In genomic region chr20:58559368-58559729, GRCh38 we compare ENCODE assay signal across 15 cellular contexts. TPM values are rescaled to one million over a fixed set of nuclear protein-coding genes. Genes with fewer than 3 reads are reported as not detected.
DNase-seq lines count a peak whose midpoint lies in the region; ATAC-seq and TF ChIP-seq lines count a peak whose summit lies in the region.
"Had no signal": no experiment of that assay in that cellular context is flagged by ENCODE, and none has a peak within 500 bp of the region (broad histone marks: within the 10 kb centered on the region; RNA-seq: fewer than 3 reads in every experiment).

No MANE protein-coding gene starts in this region.

- H3K9ac ChIP-seq in BLaER1 treated with 17β-estradiol and CSF1 and Interleukin-3, amounts not matched to agents 10 nM and 100 nM = peak overlapping the region in 2 of 11 experiments; percentile 29 to 33; a peak in 3 of 22 replicates
- no peak overlapping the region for H3K9ac ChIP-seq in mesenchymal stem cell (ENCODE audit: low read length)

- H3K4me3 ChIP-seq in BLaER1 treated with 17β-estradiol and CSF1 and Interleukin-3, amounts not matched to agents 10 nM and 100 nM = no peak overlapping the region
- no peak overlapping the region for H3K4me3 ChIP-seq in RWPE2 (ENCODE audit: severe bottlenecking)
- H3K4me3 ChIP-seq in mesenchymal stem cell (ENCODE audit: insufficient read depth in 1 of 2, low read depth in 1 of 2, low read length in 2 of 2) = no peak overlapping the region
- H3K4me3 ChIP-seq: GM23338 had no signal

- H2BK120ac ChIP-seq in mesenchymal stem cell (ENCODE audit: low read depth, low read length) = no peak overlapping the region

- H4K91ac ChIP-seq in mesenchymal stem cell (ENCODE audit: low read length) = no peak overlapping the region

- H4K8ac ChIP-seq in mesenchymal stem cell (ENCODE audit: low read length) = no peak overlapping the region

- H3K4me2 ChIP-seq in BLaER1 treated with 17β-estradiol and CSF1 and Interleukin-3, amounts not matched to agents 10 nM and 100 nM = peak overlapping the region in 9 of 11 experiments; percentile 15 to 81 (median 73); a peak in 18 of 22 replicates
- H3K4me2 ChIP-seq in mesenchymal stem cell (ENCODE audit: low read length, poor library complexity, severe bottlenecking) = no peak overlapping the region
- H3K4me2 ChIP-seq: GM23338 had no signal

- DNase-seq in RWPE2 (ENCODE audit: low spot score) = peak; percentile 69
- no peak for DNase-seq in mesenchymal stem cell
- no peak for DNase-seq in Kasumi-1 (lab: John Stamatoyannopoulos, UW)
- no peak for DNase-seq in HuH-7 (ENCODE audit: low spot score)
- DNase-seq: CD4-positive, alpha-beta T cell; CD8-positive, alpha-beta memory T cell; DMS 273 treated with DMSO at 0.1 percent for 48 hours; DMS79 treated with DMSO at 0.1 percent for 48 hours; GF-D8; H9 had no signal

- H3K23ac ChIP-seq in mesenchymal stem cell (ENCODE audit: low read length in 2 of 2) = no peak overlapping the region

- no peak overlapping the region for H3K18ac ChIP-seq in mesenchymal stem cell (ENCODE audit: low read depth in 1 of 2, low read length in 2 of 2)

- H3K9me3 ChIP-seq in BLaER1 treated with 17β-estradiol and CSF1 and Interleukin-3, amounts not matched to agents 10 nM and 100 nM (replicated peaks in 1 of 11) = peaks cover 0 to 8% (median 6%) of the 10 kb centered on the region in 11 experiments; a peak in 15 of 22 replicates
- H3K9me3 ChIP-seq in RWPE2 (ENCODE audit: severe bottlenecking) = no peaks in the 10 kb centered on the region
- no peaks in the 10 kb centered on the region for H3K9me3 ChIP-seq in mesenchymal stem cell (ENCODE audit: control insufficient read depth, low read length)

- WGBS in mesenchymal stem cell = 98% methylated on average over 7 of the region's 7 CpGs

- no peak overlapping the region for H3K4ac ChIP-seq in mesenchymal stem cell (ENCODE audit: low read depth in 1 of 2, low read length in 2 of 2)

- ATAC-seq in RWPE2 (ENCODE audit: low read depth) = no peak
- ATAC-seq in SK-N-SH treated with all-trans-retinoic acid at 6 μM for 48 hours = no peak
- ATAC-seq: HCT116 had no signal

- H2BK5ac ChIP-seq in mesenchymal stem cell (ENCODE audit: low read depth, low read length, poor library complexity, severe bottlenecking) = no peak overlapping the region

- peak overlapping the region in 4 of 11 experiments; percentile 27 to 59 (median 52); a peak in 6 of 22 replicates for H3K27ac ChIP-seq in BLaER1 treated with 17β-estradiol and CSF1 and Interleukin-3, amounts not matched to agents 10 nM and 100 nM
- H3K27ac ChIP-seq in RWPE2 (ENCODE audit: poor library complexity, severe bottlenecking) (no peak overlapping the region), mesenchymal stem cell (ENCODE audit: low read length, poor library complexity, severe bottlenecking) (no peak overlapping the region)

- H3K4me1 ChIP-seq in BLaER1 treated with 17β-estradiol and CSF1 and Interleukin-3, amounts not matched to agents 10 nM and 100 nM = peaks cover 0 to 44% (median 38%) of the 10 kb centered on the region in 10 experiments; a peak in 16 of 20 replicates
- H3K4me1 ChIP-seq in RWPE2 (ENCODE audit: insufficient read depth, poor library complexity, severe bottlenecking) (peaks cover 8% of the 10 kb centered on the region), mesenchymal stem cell (ENCODE audit: control insufficient read depth, insufficient read depth, low read depth, low read length) (peaks cover 8% of the 10 kb centered on the region)

- H2AK5ac ChIP-seq in mesenchymal stem cell (ENCODE audit: low read length, severe bottlenecking) = peak overlapping the region; percentile 34

- H3K27me3 ChIP-seq in BLaER1 treated with 17β-estradiol and CSF1 and Interleukin-3, amounts not matched to agents 10 nM and 100 nM = no peaks in the 10 kb centered on the region
- H3K27me3 ChIP-seq in RWPE2 (ENCODE audit: insufficient read depth, poor library complexity, severe bottlenecking) (no peaks in the 10 kb centered on the region), mesenchymal stem cell (ENCODE audit: control insufficient read depth in 1 of 2, insufficient read depth in 1 of 2, low read length in 2 of 2) (no peaks in the 10 kb centered on the region)

- H2BK15ac ChIP-seq in mesenchymal stem cell (ENCODE audit: low read depth, poor library complexity, severe bottlenecking) = no peak overlapping the region

- TF ChIP-seq CTCF in RWPE2 (IDR thresholded peaks at IDR 0.05; ENCODE audit: poor library complexity, severe bottlenecking) = no peak

- H3K79me1 ChIP-seq in mesenchymal stem cell (replicated peaks; ENCODE audit: low read length, poor library complexity, severe bottlenecking) = no peaks in the 10 kb centered on the region

- H4K20me1 ChIP-seq in BLaER1 treated with 17β-estradiol and CSF1 and Interleukin-3, amounts not matched to agents 10 nM and 100 nM = no peaks in the 10 kb centered on the region

- H2BK12ac ChIP-seq in mesenchymal stem cell (ENCODE audit: low read length in 2 of 2) = no peak overlapping the region

- H3K14ac ChIP-seq in mesenchymal stem cell (ENCODE audit: low read length in 2 of 2) = no peak overlapping the region

- H3K36me3 ChIP-seq in BLaER1 treated with 17β-estradiol and CSF1 and Interleukin-3, amounts not matched to agents 10 nM and 100 nM = no peaks in the 10 kb centered on the region
- H3K36me3 ChIP-seq in RWPE2 (ENCODE audit: low read depth) (no peaks in the 10 kb centered on the region), mesenchymal stem cell (ENCODE audit: control insufficient read depth in 1 of 2, insufficient read depth in 2 of 2, low read depth in 1 of 2, low read length in 2 of 2) (no peaks in the 10 kb centered on the region)

- no peak overlapping the region for H2AFZ ChIP-seq in mesenchymal stem cell (ENCODE audit: low read depth, low read length)
- H2AFZ ChIP-seq: GM23338 had no signal

TF ChIP-seq in SK-N-SH treated with all-trans-retinoic acid at 6 μM for 48 hours, 23 proteins besides CTCF, POLR2A, EP300 and RAD21 (continues in another document):
- TF ChIP-seq RARB (CRISPR knock-in tag; IDR thresholded peaks at IDR 0.05) (no peak), TOX (CRISPR knock-in tag; IDR thresholded peaks at IDR 0.05; ENCODE audit: borderline replicate concordance) (no peak), PATZ1 (CRISPR knock-in tag; IDR thresholded peaks at IDR 0.05; ENCODE audit: borderline replicate concordance) (no peak), BACH2 (CRISPR knock-in tag; IDR thresholded peaks at IDR 0.05; ENCODE audit: borderline replicate concordance) (no peak), GLIS3 (CRISPR knock-in tag; IDR thresholded peaks at IDR 0.05) (no peak), PPARA (CRISPR knock-in tag; IDR thresholded peaks at IDR 0.05; ENCODE audit: borderline replicate concordance) (no peak), SNAI2 (CRISPR knock-in tag; IDR thresholded peaks at IDR 0.05) (no peak), ARNTL (CRISPR knock-in tag; IDR thresholded peaks at IDR 0.05; ENCODE audit: borderline replicate concordance, low read depth) (no peak), ZC3H10 (CRISPR knock-in tag; IDR thresholded peaks at IDR 0.05) (no peak), TSHZ2 (CRISPR knock-in tag; IDR thresholded peaks at IDR 0.05) (no peak), ZNF565 (CRISPR knock-in tag; conservative IDR thresholded peaks at IDR 0.05; ENCODE audit: low read depth) (no peak)

RNA-seq across cellular contexts. Expression of gene APCDD1L, which starts 44.1 kb away (rescaled TPM):
- polyA plus RNA-seq in mesenchymal stem cell (2013, experiment 1 of 2) = 0.17 TPM
- polyA plus RNA-seq in mesenchymal stem cell (2013, experiment 2 of 2) = 0.16 TPM
- polyA plus RNA-seq: CD14-positive monocyte; CD8-positive, alpha-beta memory T cell had no signal
